ENCODE assay signal across 9 cellular contexts in the genomic region with DNA sequence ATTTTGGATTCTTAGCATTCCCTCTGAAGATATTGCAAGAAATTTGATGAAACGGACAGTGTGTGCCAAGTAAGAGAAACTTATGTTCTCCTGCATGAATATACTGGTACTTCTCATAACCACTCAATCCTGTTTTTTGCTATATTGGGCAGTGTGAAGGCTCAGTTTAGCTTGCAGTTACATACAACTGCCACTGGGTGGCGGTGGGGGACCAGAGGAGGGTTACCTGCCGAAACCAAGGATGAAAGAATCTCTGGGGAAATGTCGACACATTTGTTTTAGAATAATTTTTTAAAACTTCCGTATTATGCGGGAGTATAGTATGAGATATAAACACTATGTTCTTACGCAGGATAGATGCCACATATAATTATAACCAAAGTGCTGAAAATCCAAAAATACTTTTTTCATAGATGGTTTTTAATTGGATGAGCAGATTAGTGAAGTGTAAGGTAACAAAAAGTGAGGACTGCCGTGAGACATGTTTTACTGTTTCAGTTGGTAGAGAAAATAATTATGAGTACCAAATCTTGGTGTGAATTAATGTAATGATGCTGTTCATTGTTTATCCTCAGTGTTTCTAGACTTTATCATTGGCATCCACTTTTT. TPM values are rescaled to one million over a fixed set of nuclear protein-coding genes. Genes with fewer than 3 reads are reported as not detected.
A peak's percentile ranks its signal among the peaks of the same experiment; 100 is the strongest.
DNase-seq lines count a peak whose midpoint lies in the region; ATAC-seq, FAIRE-seq and TF ChIP-seq lines count a peak whose summit lies in the region.
"Had no signal": no experiment of that assay in that cellular context is flagged by ENCODE, and none has a peak within 500 bp of the region (broad histone marks: within the 10 kb centered on the region; RNA-seq: fewer than 3 reads in every experiment).

No MANE protein-coding gene starts in this region.

- H3K36me3 Mint-ChIP-seq in Calu3 (ENCODE audit: insufficient read depth, unreplicated experiment) = peaks cover 11% of the 10 kb centered on the region
- peaks cover 27% of the 10 kb centered on the region for H3K36me3 Mint-ChIP-seq in activated CD8-positive, alpha-beta T cell treated with anti-CD3 and anti-CD28 coated beads, Interleukin-2, amount 10 ng/mL, durations not matched to agents 7 days and 5 days (ENCODE audit: low read depth)

- H3K9me3 ChIP-seq in H1 (ENCODE audit: insufficient read depth in 2 of 2, low read depth in 1 of 2, low read length in 1 of 2) = no peaks in the 10 kb centered on the region

- no peak overlapping the region for H3K4ac ChIP-seq in H1 (replicated peaks; ENCODE audit: insufficient read length, low read depth, low read length)

- peaks cover 3 to 46% of the 10 kb centered on the region in 2 experiments; a peak in 3 of 4 replicates for H3K79me2 ChIP-seq in H1 (ENCODE audit: control insufficient read depth in 1 of 2, insufficient read depth in 2 of 2, low read length in 2 of 2)

- H3K23ac ChIP-seq in H1 (ENCODE audit: insufficient read length) = no peak overlapping the region

- no peak for TF ChIP-seq EP300 in H1 (IDR thresholded peaks at IDR 0.05; ENCODE audit: borderline replicate concordance in 1 of 2, low read depth in 2 of 2, low read length in 2 of 2)

- H2BK120ac ChIP-seq in H1 (replicated peaks; ENCODE audit: low read depth, low read length) = no peak overlapping the region

- H3K4me1 Mint-ChIP-seq in Calu3 (ENCODE audit: low read depth, unreplicated experiment) = peaks cover 12% of the 10 kb centered on the region
- peaks cover 10% of the 10 kb centered on the region for H3K4me1 Mint-ChIP-seq in activated CD8-positive, alpha-beta T cell treated with anti-CD3 and anti-CD28 coated beads, Interleukin-2, amount 10 ng/mL, durations not matched to agents 7 days and 5 days (ENCODE audit: low read depth)

- H3K4me1 ChIP-seq in H1 (replicated peaks in 1 of 4; ENCODE audit: control insufficient read depth in 3 of 4, insufficient read depth in 4 of 4, low read length in 3 of 4) = no peaks in the 10 kb centered on the region

- no peak overlapping the region for H2BK12ac ChIP-seq in H1 (ENCODE audit: low read depth, low read length)

- no peak overlapping the region for H3K9ac ChIP-seq in H1 (replicated peaks in 1 of 4; ENCODE audit: extremely low read depth in 1 of 4, low read depth in 3 of 4, low read length in 3 of 4)

- no peak overlapping the region for H4K5ac ChIP-seq in H1 (ENCODE audit: insufficient read length, low read depth, low read length)

- no peak overlapping the region for H3K4me3 Mint-ChIP-seq in Calu3 (ENCODE audit: low read depth, unreplicated experiment)
- peak overlapping the region; percentile 42 for H3K4me3 Mint-ChIP-seq in activated CD8-positive, alpha-beta T cell treated with anti-CD3 and anti-CD28 coated beads, Interleukin-2, amount 10 ng/mL, durations not matched to agents 7 days and 5 days

- H3K18ac ChIP-seq in H1 (ENCODE audit: extremely low read depth, low read length) = no peak overlapping the region

- H2BK5ac ChIP-seq in H1 (ENCODE audit: low read depth, low read length) = no peak overlapping the region

- H2AK5ac ChIP-seq in H1 (ENCODE audit: low read depth, low read length) = no peak overlapping the region

- peak; percentile 80 to 86 for TF ChIP-seq RAD21 in H1 (IDR thresholded peaks at IDR 0.05 in 1 of 2, conservative IDR thresholded peaks at IDR 0.05 in 1 of 2; ENCODE audit: low read depth in 2 of 2, low read length in 2 of 2)

- no peak overlapping the region for H2BK15ac ChIP-seq in H1 (ENCODE audit: low read length)

- H3K36me3 ChIP-seq in H1 (ENCODE audit: control insufficient read depth in 2 of 4, insufficient read depth in 4 of 4, low read length in 3 of 4) = peaks cover 0 to 43% (median 11%) of the 10 kb centered on the region in 4 experiments; a peak in 6 of 8 replicates

- H3K79me1 ChIP-seq in H1 (ENCODE audit: low read depth, low read length) = no peaks in the 10 kb centered on the region; the same call in 1 of the 2 replicates

- no peaks in the 10 kb centered on the region for H3K9me3 Mint-ChIP-seq in Calu3 (ENCODE audit: low read depth, unreplicated experiment)
- H3K9me3 Mint-ChIP-seq in activated CD8-positive, alpha-beta T cell treated with anti-CD3 and anti-CD28 coated beads, Interleukin-2, amount 10 ng/mL, durations not matched to agents 7 days and 5 days (ENCODE audit: insufficient read depth) = no peaks in the 10 kb centered on the region

- H4K20me1 ChIP-seq in H1 (replicated peaks in 1 of 2; ENCODE audit: control insufficient read depth in 1 of 2, insufficient read depth in 2 of 2, low read length in 2 of 2) = peaks cover 0 to 2% of the 10 kb centered on the region in 2 experiments

- FAIRE-seq in H1 (lab: Jason Lieb, UNC) = peak; percentile 55
- FAIRE-seq: colon had no signal

- H3K27ac ChIP-seq in H1 (ENCODE audit: low read depth, low read length) = no peak overlapping the region

- ATAC-seq in GM19468 (IDR thresholded peaks at IDR 0.05; ENCODE audit: extremely low read depth, unreplicated experiment) (peak; percentile 86), HG03565 (IDR thresholded peaks at IDR 0.05; ENCODE audit: unreplicated experiment) (peak; percentile 93)
- ATAC-seq in activated CD8-positive, alpha-beta T cell treated with anti-CD3 and anti-CD28 coated beads, Interleukin-2, amount 10 ng/mL, durations not matched to agents 7 days and 5 days = peak; percentile 95

- TF ChIP-seq CTCF in Calu3 (IDR thresholded peaks at IDR 0.05; ENCODE audit: unreplicated experiment) (peak; percentile 77), H1 (IDR thresholded peaks at IDR 0.05; ENCODE audit: control extremely low read depth in 1 of 3, insufficient read depth in 1 of 3, low read depth in 1 of 3, low read length in 3 of 3) (peak; percentile 69 to 86 (median 75))

- no peak overlapping the region for H2AFZ ChIP-seq in H1 (ENCODE audit: low read length)

- no peaks in the 10 kb centered on the region for H3K27me3 ChIP-seq in H1 (replicated peaks in 1 of 4; ENCODE audit: control insufficient read depth in 3 of 4, extremely low read depth in 1 of 4, insufficient read depth in 3 of 4, low read length in 3 of 4)

- no peaks in the 10 kb centered on the region for H3K23me2 ChIP-seq in H1 (ENCODE audit: low read depth, low read length)

- no peaks in the 10 kb centered on the region for H3K27me3 Mint-ChIP-seq in Calu3 (ENCODE audit: unreplicated experiment)
- H3K27me3 Mint-ChIP-seq in activated CD8-positive, alpha-beta T cell treated with anti-CD3 and anti-CD28 coated beads, Interleukin-2, amount 10 ng/mL, durations not matched to agents 7 days and 5 days (ENCODE audit: low read depth) = no peaks in the 10 kb centered on the region

- no peak for TF ChIP-seq POLR2A in H1 (IDR thresholded peaks at IDR 0.05; ENCODE audit: control extremely low read depth in 1 of 2, low read depth in 2 of 2, low read length in 2 of 2)

- H3K14ac ChIP-seq in H1 (ENCODE audit: insufficient read length) = no peak overlapping the region

- no peak overlapping the region for H4K91ac ChIP-seq in H1 (replicated peaks; ENCODE audit: insufficient read length, low read length)

- intact Hi-C loops in Calu3 (cut with micrococcal nuclease; ENCODE audit: unreplicated experiment) = loop anchor here (2.0 kb wide), 1 partner anchor 1125 kb away; no protein-coding TSS in a partner anchor

- H3K56ac ChIP-seq in H1 (replicated peaks; ENCODE audit: insufficient read length, low read depth, low read length) = no peak overlapping the region

- no TSS peak for BruUV-seq in Calu3 (replicated peaks; lab: Mats Ljungman, UMichigan)

- 39% methylated on average over 8 of the region's 8 CpGs; no CpG with 5 or more reads in 1 of the 2 experiments for WGBS in H1 (ENCODE audit: extremely low coverage in 1 of 2, insufficient coverage in 1 of 2, insufficient read length in 1 of 2, insufficient replicate concordance in 2 of 2, low coverage in 1 of 2, low lambda C conversion rate in 2 of 2, missing lambda C conversion rate in 1 of 2), 2 experiments

- H3K4me3 ChIP-seq in H1 (ENCODE audit: extremely low read depth in 1 of 4, insufficient read depth in 2 of 4, low read depth in 3 of 4, low read length in 4 of 4) = no peak overlapping the region

- H3K27ac Mint-ChIP-seq in Calu3 (ENCODE audit: unreplicated experiment) = no peak overlapping the region
- H3K27ac Mint-ChIP-seq in activated CD8-positive, alpha-beta T cell treated with anti-CD3 and anti-CD28 coated beads, Interleukin-2, amount 10 ng/mL, durations not matched to agents 7 days and 5 days = no peak overlapping the region

- no peak overlapping the region for H3K4me2 ChIP-seq in H1 (ENCODE audit: insufficient read depth in 1 of 2, low read depth in 2 of 2, low read length in 2 of 2)

- H2BK20ac ChIP-seq in H1 (ENCODE audit: low read length) = no peak overlapping the region

- H4K8ac ChIP-seq in H1 (ENCODE audit: extremely low read depth, insufficient read depth, low read length) = no peak overlapping the region

- POLR2A ChIA-PET in activated CD8-positive, alpha-beta T cell treated with anti-CD3 and anti-CD28 coated beads, Interleukin-2, amount 10 ng/mL, durations not matched to agents 7 days and 5 days (lab: Charles Lee) = interaction anchor here (1.2 kb wide), 1 partner anchor 10 kb away, joined by 7 read pairs; the partner anchor contains the start of gene TRMT11
- POLR2A ChIA-PET in H1 (lab: Charles Lee; ENCODE audit: partially characterized antibody) = interaction anchor here (0.7 to 2.0 kb wide), 2 partner anchors 10 to 18 kb away, joined by 3 to 19 read pairs; partner anchors contain the start of gene TRMT11

- CTCF ChIA-PET in Calu3 (lab: Charles Lee) = interaction anchor here (1.0 kb wide), 1 partner anchor 1271 kb away, joined by 3 read pairs; the partner anchor contains the start of gene RNF146
- CTCF ChIA-PET in activated CD8-positive, alpha-beta T cell treated with anti-CD3 and anti-CD28 coated beads, Interleukin-2, amount 10 ng/mL, durations not matched to agents 7 days and 5 days (lab: Charles Lee) = interaction anchor here (0.8 to 3.0 kb wide), 20 partner anchors 8 to 1125 kb away, joined by 3 to 31 read pairs (median 4); partner anchors contain the start of genes NCOA7 and TRMT11
- CTCF ChIA-PET in H1 (lab: Charles Lee; ENCODE audit: partially characterized antibody) = interaction anchor here (0.6 to 6.6 kb wide), 24 partner anchors 9 to 1615 kb away, joined by 3 to 39 read pairs (median 4); partner anchors contain the start of genes CENPW, HINT3, NCOA7 and TRMT11

- DNase-seq in Calu3 (peak; percentile 72), NCI-H82 treated with DMSO at 0.1 percent for 48 hours (lab: John Stamatoyannopoulos, UW; ENCODE audit: unreplicated experiment) (peak; percentile 49), H1 (ENCODE audit: low read depth in 1 of 2, low spot score in 2 of 2) (peak in 1 of 2 experiments; percentile 77), middle frontal gyrus (ENCODE audit: extremely low spot score, low spot score) (peak; percentile 69)
- peak; percentile 76 for DNase-seq in activated CD8-positive, alpha-beta T cell treated with anti-CD3 and anti-CD28 coated beads, Interleukin-2, amount 10 ng/mL, durations not matched to agents 7 days and 5 days
- DNase-seq in stimulated activated CD8-positive, alpha-beta memory T cell treated with anti-CD3 and anti-CD28 coated beads, Interleukin-7, amount 100 ng/mL, for 24 hours (ENCODE audit: low read depth) = peak; percentile 21

RNA-seq across cellular contexts. Expression of gene TRMT11, which starts 9.7 kb away (rescaled TPM):
- 20.2 and 27.7 TPM in 2 replicates for total RNA-seq in Calu3 (2022)
- total RNA-seq in activated CD8-positive, alpha-beta T cell treated with anti-CD3 and anti-CD28 coated beads, Interleukin-2, amount 10 ng/mL, durations not matched to agents 7 days and 5 days = 10 to 100 TPM; 17.1 to 18.1 TPM
- total RNA-seq in H1 (2021; fragmentation: NEBNext Ultra II Directional; extraction: Animal tissue kit (Norgen Biotek cat#: 25700)) = 23.3 and 32.4 TPM in 2 replicates
- 11.8 and 19.7 TPM in 2 replicates for polyA plus RNA-seq in H1 (2011; rRNA removed)
- 24.8 TPM for polyA plus RNA-seq in H1 (2011; cell fraction: cytosol; rRNA removed)
- 20.7 TPM for polyA plus RNA-seq in H1 (2011; cell fraction: nucleus; rRNA removed)
- polyA plus RNA-seq in H1 (2012, experiment 1 of 2) = 19.8 to 26.7 TPM (median 22.1 TPM) in 4 replicates
- 2.5 TPM for polyA plus RNA-seq in H1 (2012, experiment 2 of 2)
- polyA plus RNA-seq in H1 (2013, experiment 1 of 2) = 17.1 TPM
- polyA plus RNA-seq in H1 (2013, experiment 2 of 2) = 16.3 TPM
- 29.2 and 34.1 TPM in 2 replicates for polyA minus RNA-seq in H1 (2011; rRNA and poly(A)+ RNA removed)
- polyA minus RNA-seq in H1 (2011; cell fraction: cytosol; rRNA and poly(A)+ RNA removed) = 15.0 TPM
- 76.8 TPM for polyA minus RNA-seq in H1 (2011; cell fraction: nucleus; rRNA and poly(A)+ RNA removed)

RNA-seq across cellular contexts. Expression of gene HINT3, which starts 39.5 kb away (rescaled TPM):
- total RNA-seq in Calu3 (2022) = 13.9 and 15.1 TPM in 2 replicates
- total RNA-seq in activated CD8-positive, alpha-beta T cell treated with anti-CD3 and anti-CD28 coated beads, Interleukin-2, amount 10 ng/mL, durations not matched to agents 7 days and 5 days = 1 to 10 TPM; 8.0 to 9.1 TPM
- total RNA-seq in H1 (2021; fragmentation: NEBNext Ultra II Directional; extraction: Animal tissue kit (Norgen Biotek cat#: 25700)) = 7.7 and 7.8 TPM in 2 replicates
- 1.2 and 1.5 TPM in 2 replicates for polyA plus RNA-seq in H1 (2011; rRNA removed)
- 1.8 TPM for polyA plus RNA-seq in H1 (2011; cell fraction: cytosol; rRNA removed)
- polyA plus RNA-seq in H1 (2011; cell fraction: nucleus; rRNA removed) = 1.0 TPM
- 3.5 to 5.6 TPM (median 4.6 TPM) in 4 replicates for polyA plus RNA-seq in H1 (2012, experiment 1 of 2)
- polyA plus RNA-seq in H1 (2012, experiment 2 of 2) = 0.73 TPM
- 4.3 TPM for polyA plus RNA-seq in H1 (2013, experiment 1 of 2)
- polyA plus RNA-seq in H1 (2013, experiment 2 of 2) = 3.9 TPM
- polyA minus RNA-seq in H1 (2011; rRNA and poly(A)+ RNA removed) = 0.79 and 2.0 TPM in 2 replicates
- polyA minus RNA-seq in H1 (2011; cell fraction: cytosol; rRNA and poly(A)+ RNA removed) = 2.5 TPM
- 3.0 TPM for polyA minus RNA-seq in H1 (2011; cell fraction: nucleus; rRNA and poly(A)+ RNA removed)
